Comparison of ENCODE assay signal across 20 cellular contexts in the genomic region with DNA sequence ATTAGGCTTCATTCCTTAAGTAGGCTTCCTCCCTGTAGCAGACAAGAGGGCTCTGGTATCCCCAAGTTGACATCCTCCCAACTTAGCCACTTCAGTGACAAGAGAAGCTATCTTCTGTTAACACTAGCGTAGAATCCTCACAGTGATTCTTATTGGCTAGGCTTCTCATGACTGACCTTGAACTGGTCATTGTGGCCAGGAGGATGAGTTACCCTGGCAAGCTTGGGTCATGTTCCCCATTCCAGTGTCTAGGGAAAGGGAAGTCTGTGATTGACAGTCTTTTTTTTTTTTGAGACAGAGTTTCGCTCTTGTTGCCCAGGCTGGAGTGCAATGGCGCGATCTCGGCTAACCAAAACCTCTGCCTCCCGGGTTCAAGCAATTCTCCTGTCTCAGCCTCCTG.
"Had no signal": no experiment of that assay in that cellular context is flagged by ENCODE, and none has a peak within 500 bp of the region (broad histone marks: within the 10 kb centered on the region; RNA-seq: fewer than 3 reads in every experiment).

No MANE protein-coding gene starts in this region.

- H3K4me3 ChIP-seq: cardiac muscle cell, MG63, PC-9 had no signal

- H3K27me3 ChIP-seq: cardiac muscle cell, MG63 had no signal

- H3K4me2 ChIP-seq: PC-9 had no signal

- H2AFZ ChIP-seq: PC-9 had no signal

- H3K27ac ChIP-seq: cardiac muscle cell had no signal

- ATAC-seq: activated CD8-positive, alpha-beta T cell treated with anti-CD3 and anti-CD28 coated beads, Interleukin-2, amount 10 ng/mL, durations not matched to agents 7 days and 5 days; T-helper 17 cell; WTC11 had no signal

- DNase-seq: activated CD4-positive, alpha-beta T cell treated with anti-CD3 and anti-CD28 coated beads for 48 hours; activated CD4-positive, alpha-beta T cell treated with anti-CD3 and anti-CD28 coated beads, Interleukin-2, amount 50 U/mL, for 4 hours; activated CD4-positive, CD25-positive, alpha-beta regulatory T cell treated with anti-CD3 and anti-CD28 coated beads, Interleukin-2, amount 50 U/mL, for 72 hours; activated CD8-positive, alpha-beta memory T cell treated with anti-CD3 and anti-CD28 coated beads, Interleukin-2, amount 50 U/mL, for 48 hours; activated CD8-positive, alpha-beta T cell treated with anti-CD3 and anti-CD28 coated beads, Interleukin-2, amount 10 ng/mL, durations not matched to agents 7 days and 5 days; activated naive CD4-positive, alpha-beta T cell treated with anti-CD3 and anti-CD28 coated beads, Interleukin-2, amount 50 U/mL, for 16 hours; activated T-cell treated with anti-CD3 and anti-CD28 coated beads, Interleukin-2, amount 50 U/mL, for 1 hour; amygdala; MG63; NCI-H1048; NCI-H1417 treated with DMSO at 0.1 percent for 48 hours; NCI-H1694 treated with DMSO at 0.1 percent for 48 hours; NCI-H2081; NCI-H510A treated with DMSO at 0.1 percent for 48 hours; PC-9; SIG-M5; T-helper 17 cell; T-helper 9 cell had no signal

- H3K9me3 ChIP-seq: MG63 had no signal
